ENCODE assay signal across 11 cellular contexts in the genomic region with DNA sequence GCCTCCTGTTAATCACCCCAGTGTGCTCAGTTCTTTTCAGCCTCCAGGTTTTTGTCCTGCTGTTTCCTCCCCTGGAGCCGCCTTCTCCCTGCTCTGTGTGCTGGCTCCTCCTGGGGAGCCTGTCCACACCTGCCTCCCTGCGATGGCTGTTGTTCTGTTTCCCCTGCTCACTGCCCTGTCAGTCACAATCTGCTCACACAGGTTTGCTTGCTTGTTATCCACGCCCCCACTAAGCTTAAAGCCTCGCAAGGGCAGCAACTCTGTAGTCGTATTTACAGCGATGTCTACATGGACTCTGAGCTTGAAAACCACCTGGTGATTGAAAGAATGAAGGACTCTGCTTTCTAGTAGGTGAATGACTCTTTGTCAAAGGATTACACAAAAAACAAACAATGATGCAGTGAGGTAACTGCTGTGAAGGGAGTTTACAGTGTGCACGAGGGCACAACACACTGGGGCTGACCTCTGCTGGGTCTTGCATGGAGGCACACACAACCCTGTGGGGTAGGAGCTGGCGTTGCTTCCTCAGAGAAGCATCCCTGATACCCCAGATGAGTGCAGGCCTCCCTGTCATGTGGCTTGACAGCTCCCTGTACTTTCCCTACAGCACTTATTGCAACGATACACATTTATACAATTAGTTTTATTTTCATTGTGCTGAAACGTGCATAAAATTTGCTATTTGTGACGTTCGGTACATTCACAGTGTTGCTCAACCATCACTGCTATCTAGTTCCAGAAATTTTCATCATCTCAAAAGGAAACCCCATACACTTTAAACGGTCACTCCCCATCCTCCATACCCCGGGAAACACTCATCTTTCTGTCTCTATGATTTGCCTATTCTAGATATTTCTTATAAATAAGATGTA. TPM values are rescaled to one million over a fixed set of nuclear protein-coding genes. Genes with fewer than 3 reads are reported as not detected.
A peak's percentile ranks its signal among the peaks of the same experiment; 100 is the strongest.
DNase-seq lines count a peak whose midpoint lies in the region; FAIRE-seq and TF ChIP-seq lines count a peak whose summit lies in the region.
"Had no signal": no experiment of that assay in that cellular context is flagged by ENCODE, and none has a peak within 500 bp of the region (broad histone marks: within the 10 kb centered on the region; RNA-seq: fewer than 3 reads in every experiment).

No MANE protein-coding gene starts in this region.

- no peak for TF ChIP-seq POLR2A in lower leg skin (IDR thresholded peaks at IDR 0.05)

- peaks cover 29% of the 10 kb centered on the region for H3K9me3 Mint-ChIP-seq in activated CD4-positive, alpha-beta T cell treated with anti-CD3 and anti-CD28 coated beads, Interleukin-2, amount 10 ng/mL, durations not matched to agents 24 days and 14 days

- H3K27ac Mint-ChIP-seq in activated CD4-positive, alpha-beta T cell treated with anti-CD3 and anti-CD28 coated beads, Interleukin-2, amount 10 ng/mL, durations not matched to agents 24 days and 14 days = peak overlapping the region; percentile 97

- peaks cover 34% of the 10 kb centered on the region for H3K36me3 Mint-ChIP-seq in activated CD4-positive, alpha-beta T cell treated with anti-CD3 and anti-CD28 coated beads, Interleukin-2, amount 10 ng/mL, durations not matched to agents 24 days and 14 days (ENCODE audit: low read depth)

- H3K4me3 Mint-ChIP-seq in activated CD4-positive, alpha-beta T cell treated with anti-CD3 and anti-CD28 coated beads, Interleukin-2, amount 10 ng/mL, durations not matched to agents 24 days and 14 days = peak overlapping the region; percentile 15

- H3K27me3 ChIP-seq in bronchial epithelial cell (ENCODE audit: control insufficient read depth, insufficient read depth, low read length) = no peaks in the 10 kb centered on the region

- H3K36me3 ChIP-seq in bronchial epithelial cell (ENCODE audit: control insufficient read depth, insufficient read depth, low read length) = no peaks in the 10 kb centered on the region

- no peak for TF ChIP-seq CTCF in bronchial epithelial cell (IDR thresholded peaks at IDR 0.05; ENCODE audit: insufficient read depth, low read length, severe bottlenecking)
- no peak for TF ChIP-seq CTCF in lower leg skin (IDR thresholded peaks at IDR 0.05)

- intact Hi-C loops in activated CD4-positive, alpha-beta T cell treated with anti-CD3 and anti-CD28 coated beads, Interleukin-2, amount 10 ng/mL, durations not matched to agents 24 days and 14 days (cut with micrococcal nuclease) = no loop called here
- intact Hi-C loops in lower leg skin (cut with DNase I; ENCODE audit: low total_unique reads) = no loop called here

- FAIRE-seq in bronchial epithelial cell (lab: Jason Lieb, UNC) (peak; percentile 86), RCC 7860 (lab: Jason Lieb, UNC) (no peak)

- H3K4me1 Mint-ChIP-seq in activated CD4-positive, alpha-beta T cell treated with anti-CD3 and anti-CD28 coated beads, Interleukin-2, amount 10 ng/mL, durations not matched to agents 24 days and 14 days = peaks cover 84% of the 10 kb centered on the region

- H3K27me3 Mint-ChIP-seq in activated CD4-positive, alpha-beta T cell treated with anti-CD3 and anti-CD28 coated beads, Interleukin-2, amount 10 ng/mL, durations not matched to agents 24 days and 14 days = no peaks in the 10 kb centered on the region

- DNase-seq in activated CD4-positive, alpha-beta T cell treated with anti-CD3 and anti-CD28 coated beads, Interleukin-2, amount 10 ng/mL, durations not matched to agents 24 days and 14 days = no peak
- no peak for DNase-seq in activated CD4-positive, alpha-beta T cell treated with anti-CD3 and anti-CD28 coated beads for 4 hours
- DNase-seq in NCI-H2171 treated with DMSO at 0.1 percent for 48 hours (lab: John Stamatoyannopoulos, UW) (peak; percentile 87), bronchial epithelial cell (ENCODE audit: low read depth) (peak; percentile 94), renal cortical epithelial cell (ENCODE audit: low read depth) (peak; percentile 73), RCC 7860 (ENCODE audit: low spot score) (no peak), MV-4-11 (lab: John Stamatoyannopoulos, UW) (no peak), lower leg skin (ENCODE audit: low spot score in 2 of 2) (no peak)
- DNase-seq: effector memory CD4-positive, alpha-beta T cell had no signal

- 48 to 52% methylated on average over 14 of the region's 14 CpGs for WGBS in lower leg skin, 2 donors

- no peak overlapping the region for H3K4me3 ChIP-seq in bronchial epithelial cell (ENCODE audit: low read depth, low read length)
- H3K4me3 ChIP-seq in lower leg skin (ENCODE audit: low read depth, poor library complexity, severe bottlenecking) = no peak overlapping the region

RNA-seq across cellular contexts. Expression of a gene that starts 39.7 kb away (rescaled TPM):
- 0.52 and 0.56 TPM in 2 replicates for total RNA-seq in activated CD4-positive, alpha-beta T cell treated with anti-CD3 and anti-CD28 coated beads, Interleukin-2, amount 10 ng/mL, durations not matched to agents 24 days and 14 days
- total RNA-seq in bronchial epithelial cell (not detected in 2 replicates), renal cortical epithelial cell (not detected in 2 replicates), lower leg skin (not detected)
- total RNA-seq: OCI-LY7, osteoblast had no signal

Comparison
In these comparisons a context has a peak if more than half of its experiments do, and no peak if none do; other contexts are left out.
1. DNase-seq: peak in NCI-H2171 treated with DMSO at 0.1 percent for 48 hours (single experiment), bronchial epithelial cell (single experiment) and renal cortical epithelial cell (single experiment); none in activated CD4-positive, alpha-beta T cell treated with anti-CD3 and anti-CD28 coated beads, Interleukin-2, amount 10 ng/mL, durations not matched to agents 24 days and 14 days (single experiment), activated CD4-positive, alpha-beta T cell treated with anti-CD3 and anti-CD28 coated beads for 4 hours (0 of 2), RCC 7860 (single experiment), MV-4-11 (single experiment) and lower leg skin (0 of 2).